ENCODE assay signal across 2 cellular contexts in genomic region chr1:28720376-28720775, GRCh38.
TF ChIP-seq lines count a peak whose summit lies in the region.

No MANE protein-coding gene starts in this region.

TF ChIP-seq in WTC11, 78 proteins besides CTCF, POLR2A, EP300 and RAD21:
- TF ChIP-seq E2F1 (CRISPR knock-in tag; IDR thresholded peaks at IDR 0.05) (no peak), ZMAT4 (CRISPR knock-in tag; IDR thresholded peaks at IDR 0.05) (no peak)

TF ChIP-seq in HepG2, 621 proteins besides CTCF, POLR2A, EP300 and RAD21:
- TF ChIP-seq ZNF550 (CRISPR knock-in tag; IDR thresholded peaks at IDR 0.05; ENCODE audit: borderline replicate concordance) (no peak), ZNF468 (CRISPR knock-in tag; IDR thresholded peaks at IDR 0.05) (no peak), CENPBD1 (CRISPR knock-in tag; IDR thresholded peaks at IDR 0.05; ENCODE audit: borderline replicate concordance, low read depth) (no peak), ZNF773 (CRISPR knock-in tag; IDR thresholded peaks at IDR 0.05; ENCODE audit: borderline replicate concordance) (no peak), ZNF253 (CRISPR knock-in tag; IDR thresholded peaks at IDR 0.05; ENCODE audit: borderline replicate concordance) (no peak), XBP1 (CRISPR knock-in tag; IDR thresholded peaks at IDR 0.05) (no peak), ZNF101 (CRISPR knock-in tag; IDR thresholded peaks at IDR 0.05; ENCODE audit: borderline replicate concordance, low read depth) (no peak), ZZZ3 (CRISPR knock-in tag; IDR thresholded peaks at IDR 0.05; ENCODE audit: borderline replicate concordance) (no peak), JUNB (CRISPR knock-in tag; IDR thresholded peaks at IDR 0.05; ENCODE audit: borderline replicate concordance) (no peak), THAP11 (CRISPR knock-in tag; IDR thresholded peaks at IDR 0.05) (no peak), GABPB1 (CRISPR knock-in tag; IDR thresholded peaks at IDR 0.05) (no peak), ATF6 (CRISPR knock-in tag; conservative IDR thresholded peaks at IDR 0.05) (no peak), ZNF569 (CRISPR knock-in tag; IDR thresholded peaks at IDR 0.05; ENCODE audit: borderline replicate concordance) (no peak)
